14 cellular contexts compared by ENCODE assay signal in the genomic region with DNA sequence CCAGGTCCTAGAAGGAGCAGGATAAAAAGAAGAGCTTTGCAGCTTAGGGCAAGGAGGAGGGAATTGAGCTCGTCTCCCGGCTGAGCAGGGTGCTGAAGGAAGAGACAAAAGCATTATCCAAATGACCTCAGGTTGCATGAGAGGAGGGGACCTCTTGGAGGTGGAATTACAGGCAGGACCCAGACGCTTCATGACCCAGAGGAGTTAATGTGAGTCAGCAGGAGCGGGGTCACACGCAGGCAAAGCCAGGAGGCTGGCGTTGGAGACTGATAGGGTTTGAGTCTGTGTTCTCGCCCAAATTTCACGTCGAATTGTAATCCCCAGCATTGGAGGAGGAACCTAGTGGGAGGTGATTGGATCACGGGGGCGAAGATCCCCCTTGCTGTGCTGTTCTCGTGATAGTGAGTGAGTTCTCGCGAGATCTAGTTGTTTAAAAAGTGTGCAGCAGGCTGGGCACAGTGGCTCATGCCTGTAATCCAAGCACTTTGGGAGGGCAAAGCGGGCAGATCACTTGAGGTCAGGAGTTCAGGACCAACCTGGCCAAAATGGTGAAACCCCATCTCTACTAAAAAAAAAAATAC.
"Had no signal": no experiment of that assay in that cellular context is flagged by ENCODE, and none has a peak within 500 bp of the region (broad histone marks: within the 10 kb centered on the region; RNA-seq: fewer than 3 reads in every experiment).

No MANE protein-coding gene starts in this region.

- H3K36me3 ChIP-seq: adrenal gland, gastroesophageal sphincter, heart right ventricle, lower lobe of right lung, pancreas, thyroid gland had no signal

- H3K27me3 ChIP-seq: gastroesophageal sphincter, pancreas, thyroid gland had no signal

- FAIRE-seq: endometrium, pancreas had no signal

- ATAC-seq: gastroesophageal sphincter; heart right ventricle; left cardiac atrium; lower lobe of right lung; pancreas; stimulated activated memory B cell treated with anti-CD40 and anti-IgM and Interleukin-4, amounts not matched to agents 10 μg/mL and 1 μg/mL and 100 μg/mL, for 72 hours had no signal

- H3K4me1 ChIP-seq: adrenal gland, gastroesophageal sphincter, heart right ventricle, lower lobe of right lung, pancreas, thyroid gland had no signal

- H3K27ac ChIP-seq: adrenal gland, gastroesophageal sphincter, heart right ventricle, lower lobe of right lung, pancreas, thyroid gland had no signal

- DNase-seq: activated CD4-positive, alpha-beta T cell treated with anti-CD3 and anti-CD28 coated beads, Interleukin-2, amount 50 U/mL, for 48 hours; heart right ventricle; left cardiac atrium; lower lobe of right lung; midbrain; pancreas; retina; stimulated activated CD4-positive, alpha-beta T cell treated with anti-CD3 and anti-CD28 coated beads, Interleukin-2, amount 100 ng/mL, for 48 hours; T-helper 9 cell; thyroid gland had no signal

- H3K9me3 ChIP-seq: adrenal gland, gastroesophageal sphincter, heart right ventricle, lower lobe of right lung, pancreas, thyroid gland had no signal

- H3K4me3 ChIP-seq: adrenal gland, gastroesophageal sphincter, heart right ventricle, lower lobe of right lung, pancreas, thyroid gland had no signal
